Comparison of ENCODE assay signal across 8 cellular contexts in genomic region chr17:77735341-77736206, GRCh38.
DNase-seq lines count a peak whose midpoint lies in the region; ATAC-seq and TF ChIP-seq lines count a peak whose summit lies in the region.

No MANE protein-coding gene starts in this region.

- intact Hi-C loops in colonic mucosa (cut with DNase I) = no loop called here

- H3K23ac ChIP-seq in neuronal stem cell (ENCODE audit: low read depth, low read length, poor library complexity) = peak overlapping the region; percentile 35

- peak overlapping the region; percentile 92 for H4K91ac ChIP-seq in neuronal stem cell (ENCODE audit: low read depth, low read length, poor library complexity)

- no peaks in the 10 kb centered on the region for H3K36me3 Mint-ChIP-seq in activated T-helper 17 cell treated with anti-CD3 and anti-CD28 coated beads, Interleukin-2, amount 50 U/mL, for 72 hours (ENCODE audit: low read depth)

- DNase-seq in COR-L47 (lab: John Stamatoyannopoulos, UW) = peak; percentile 59
- peak; percentile 48 for DNase-seq in NCI-H2107 (lab: John Stamatoyannopoulos, UW)
- peak; percentile 34 for DNase-seq in colonic mucosa
- no peak for DNase-seq in neuronal stem cell (ENCODE audit: low spot score)
- no peak for DNase-seq in glomerular visceral epithelial cell (ENCODE audit: extremely low spot score)

- H3K9me3 Mint-ChIP-seq in activated T-helper 17 cell treated with anti-CD3 and anti-CD28 coated beads, Interleukin-2, amount 50 U/mL, for 72 hours = peaks cover 7% of the 10 kb centered on the region

- H3K36me3 ChIP-seq in colonic mucosa (no peaks in the 10 kb centered on the region), neuronal stem cell (replicated peaks in 1 of 2; ENCODE audit: control insufficient read depth in 2 of 2, insufficient read depth in 2 of 2, low read length in 2 of 2) (no peaks in the 10 kb centered on the region)

- H3K9me3 ChIP-seq in colonic mucosa (no peaks in the 10 kb centered on the region), neuronal stem cell (replicated peaks in 1 of 2; ENCODE audit: control insufficient read depth in 2 of 2, insufficient read depth in 1 of 2, low read depth in 1 of 2, low read length in 2 of 2) (peaks cover 0 to 5% of the 10 kb centered on the region in 2 donors)

- H3K4me3 ChIP-seq in colonic mucosa (no peak overlapping the region), neuronal stem cell (ENCODE audit: low read length in 2 of 2) (no peak overlapping the region)

- ATAC-seq in GM21529 (IDR thresholded peaks at IDR 0.05; ENCODE audit: unreplicated experiment) (no peak), GM18519 (IDR thresholded peaks at IDR 0.05; ENCODE audit: low FRiP score, unreplicated experiment) (no peak)
- ATAC-seq in activated T-helper 17 cell treated with anti-CD3 and anti-CD28 coated beads, Interleukin-2, amount 50 U/mL, for 72 hours (replicated peaks) = no peak

- H3K9ac ChIP-seq in colonic mucosa (ENCODE audit: low read depth in 2 of 2, low read length in 2 of 2) (no peak overlapping the region), neuronal stem cell (ENCODE audit: low read depth, low read length, poor library complexity) (no peak overlapping the region)

- peak overlapping the region; percentile 87 for H2BK5ac ChIP-seq in neuronal stem cell (ENCODE audit: low read length)

- H3K27me3 Mint-ChIP-seq in activated T-helper 17 cell treated with anti-CD3 and anti-CD28 coated beads, Interleukin-2, amount 50 U/mL, for 72 hours = peaks cover 6% of the 10 kb centered on the region

- H3K18ac ChIP-seq in neuronal stem cell (ENCODE audit: low read length) = peak overlapping the region; percentile 95

- no peak for TF ChIP-seq CTCF in colonic mucosa (IDR thresholded peaks at IDR 0.05)

- H3K14ac ChIP-seq in neuronal stem cell (ENCODE audit: low read length) = no peak overlapping the region

- peak overlapping the region; percentile 98 for H2BK15ac ChIP-seq in neuronal stem cell (ENCODE audit: low read length)

- H3K79me1 ChIP-seq in neuronal stem cell (ENCODE audit: low read depth, low read length) = no peaks in the 10 kb centered on the region

- H3K27ac Mint-ChIP-seq in activated T-helper 17 cell treated with anti-CD3 and anti-CD28 coated beads, Interleukin-2, amount 50 U/mL, for 72 hours = no peak overlapping the region

- peak overlapping the region; percentile 27 for H3K27ac ChIP-seq in colonic mucosa
- peak overlapping the region; percentile 54 for H3K27ac ChIP-seq in neuronal stem cell (replicated peaks; ENCODE audit: low read length)

- H3K4me2 ChIP-seq in neuronal stem cell (ENCODE audit: insufficient read depth, low read length, poor library complexity, severe bottlenecking) = no peak overlapping the region

- no peak overlapping the region for H3K4me3 Mint-ChIP-seq in activated T-helper 17 cell treated with anti-CD3 and anti-CD28 coated beads, Interleukin-2, amount 50 U/mL, for 72 hours

- H3K4me1 Mint-ChIP-seq in activated T-helper 17 cell treated with anti-CD3 and anti-CD28 coated beads, Interleukin-2, amount 50 U/mL, for 72 hours = no peaks in the 10 kb centered on the region

- peak overlapping the region; percentile 65 for H2BK12ac ChIP-seq in neuronal stem cell (ENCODE audit: low read length)

- peak overlapping the region; percentile 69 for H2BK120ac ChIP-seq in neuronal stem cell (ENCODE audit: low read depth, low read length)

- H3K4me1 ChIP-seq in colonic mucosa = no peaks in the 10 kb centered on the region
- peaks cover 7 to 37% of the 10 kb centered on the region in 2 donors for H3K4me1 ChIP-seq in neuronal stem cell (ENCODE audit: control insufficient read depth in 2 of 2, insufficient read depth in 1 of 2, low read depth in 1 of 2, low read length in 2 of 2)

- H2AK5ac ChIP-seq in neuronal stem cell (ENCODE audit: low read depth, low read length) = peak overlapping the region; percentile 97

- peak overlapping the region; percentile 51 for H2AFZ ChIP-seq in neuronal stem cell (ENCODE audit: low read length)

- no peak overlapping the region for H3K4ac ChIP-seq in neuronal stem cell (ENCODE audit: low read length)

- 95% methylated on average over 2 of the region's 11 CpGs; no CpG with 5 or more reads in 1 of the 2 donors for WGBS in neuronal stem cell (ENCODE audit: extremely low coverage in 2 of 2, insufficient read length in 2 of 2, insufficient replicate concordance in 1 of 2), 2 donors

- H3K27me3 ChIP-seq in colonic mucosa (peaks cover 11% of the 10 kb centered on the region), neuronal stem cell (ENCODE audit: control insufficient read depth in 3 of 3, insufficient read depth in 3 of 3, low read depth in 1 of 3, low read length in 3 of 3) (peaks cover 0 to 32% (median 0%) of the 10 kb centered on the region in 3 experiments)

- H4K8ac ChIP-seq in neuronal stem cell (ENCODE audit: low read depth, low read length) = peak overlapping the region; percentile 94

Comparison
In these comparisons a context has a peak if more than half of its experiments do, and no peak if none do; other contexts are left out.
1. DNase-seq: peak in COR-L47 (single experiment), NCI-H2107 (single experiment) and colonic mucosa (single experiment); none in neuronal stem cell (single experiment) and glomerular visceral epithelial cell (single experiment).